Comparison of ENCODE assay signal across 8 cellular contexts in genomic region chr15:34436126-34436955, GRCh38. TPM values are rescaled to one million over a fixed set of nuclear protein-coding genes. Genes with fewer than 3 reads are reported as not detected.
DNase-seq lines count a peak whose midpoint lies in the region; ATAC-seq, FAIRE-seq and TF ChIP-seq lines count a peak whose summit lies in the region.

No MANE protein-coding gene starts in this region.

- H3K4me1 Mint-ChIP-seq in astrocyte (ENCODE audit: low read depth, unreplicated experiment), result peaks cover 10% of the 10 kb centered on the region
- peaks cover 16 to 19% of the 10 kb centered on the region in 2 donors for H3K4me1 Mint-ChIP-seq in immature natural killer cell

- TF ChIP-seq CTCF in astrocyte (IDR thresholded peaks at IDR 0.05; ENCODE audit: insufficient read depth, low read depth, low read length) (no peak), stomach (IDR thresholded peaks at IDR 0.05) (no peak)

- ATAC-seq in GM18873 (IDR thresholded peaks at IDR 0.05; ENCODE audit: low FRiP score, unreplicated experiment) (no peak), HG02973 (IDR thresholded peaks at IDR 0.05; ENCODE audit: unreplicated experiment) (no peak)

- H3K27me3 ChIP-seq in astrocyte (ENCODE audit: insufficient read depth, low read length) (no peaks in the 10 kb centered on the region), stomach (peaks cover 0 to 9% (median 0%) of the 10 kb centered on the region in 3 donors)

- H3K36me3 Mint-ChIP-seq in astrocyte (ENCODE audit: low read depth, unreplicated experiment) (peaks cover 15% of the 10 kb centered on the region), immature natural killer cell (peaks cover 0 to 20% (median 6%) of the 10 kb centered on the region in 3 donors)

- no peak for TF ChIP-seq EP300 in stomach (IDR thresholded peaks at IDR 0.05)

- intact Hi-C loops in stomach (cut with DNase I; ENCODE audit: low total_unique reads), result no loop called here

- peaks cover 4% of the 10 kb centered on the region for H4K20me1 ChIP-seq in astrocyte (ENCODE audit: insufficient read depth, low read length)

- in situ Hi-C loops in KBM-7 (cut with MboI; ENCODE audit: low pct_unique_long_range_greater_than_20kb, low sequenced_read_pairs), result no loop called here

- peak overlapping the region; percentile 81 for H2AFZ ChIP-seq in astrocyte (ENCODE audit: low read depth, low read length)

- FAIRE-seq in astrocyte (lab: Jason Lieb, UNC), result no peak

- peak overlapping the region; percentile 60 for H3K4me3 ChIP-seq in astrocyte (ENCODE audit: insufficient read depth, low read depth, low read length)
- peak overlapping the region; percentile 65 to 81 (median 72) for H3K4me3 ChIP-seq in stomach

- no peaks in the 10 kb centered on the region for H3K79me2 ChIP-seq in astrocyte (ENCODE audit: insufficient read depth, low read length)

- H3K27me3 Mint-ChIP-seq in astrocyte (ENCODE audit: low read depth, unreplicated experiment) (no peaks in the 10 kb centered on the region), immature natural killer cell (ENCODE audit: low read depth in 3 of 3) (peaks cover 4 to 6% (median 5%) of the 10 kb centered on the region in 3 donors)

- no peak overlapping the region for H3K27ac ChIP-seq in astrocyte (ENCODE audit: low read depth, low read length)
- peak overlapping the region; percentile 20 to 74 (median 59) for H3K27ac ChIP-seq in stomach

- DNase-seq in activated naive CD4-positive, alpha-beta T cell treated with Interleukin-2 at 50 U/mL for 16 hours, result peak; percentile 19
- DNase-seq in activated naive CD4-positive, alpha-beta T cell (lab: John Stamatoyannopoulos, UW), result no peak
- DNase-seq in KBM-7, result peak; percentile 38
- peak; percentile 3 for DNase-seq in astrocyte (ENCODE audit: low read depth)
- peak; percentile 11 to 32 (median 23) for DNase-seq in immature natural killer cell
- no peak for DNase-seq in stomach

- H3K9me3 Mint-ChIP-seq in astrocyte (ENCODE audit: unreplicated experiment) (no peaks in the 10 kb centered on the region), immature natural killer cell (no peaks in the 10 kb centered on the region)

- H3K4me3 Mint-ChIP-seq in astrocyte (ENCODE audit: unreplicated experiment), result peak overlapping the region; percentile 85
- H3K4me3 Mint-ChIP-seq in immature natural killer cell, result peak overlapping the region; percentile 64 to 86 (median 82)

- WGBS in stomach, 5 donors, result 2 to 16% (median 4%) methylated on average over 6 to 31 of the region's 31 CpGs

- H3K9me3 ChIP-seq in astrocyte (ENCODE audit: insufficient read depth, low read depth, low read length) (no peaks in the 10 kb centered on the region), stomach (no peaks in the 10 kb centered on the region)

- no peak for TF ChIP-seq POLR2A in stomach (IDR thresholded peaks at IDR 0.05)

- H3K4me1 ChIP-seq in astrocyte (ENCODE audit: insufficient read depth, low read length) (no peaks in the 10 kb centered on the region), stomach (peaks cover 0 to 25% (median 15%) of the 10 kb centered on the region in 4 donors)

- peak overlapping the region; percentile 65 for H3K9ac ChIP-seq in astrocyte (ENCODE audit: low read length)

- H3K36me3 ChIP-seq in astrocyte (ENCODE audit: insufficient read depth, low read length) (no peaks in the 10 kb centered on the region), stomach (peaks cover 0 to 32% (median 14%) of the 10 kb centered on the region in 4 donors)

- H3K4me2 ChIP-seq in astrocyte (ENCODE audit: low read length), result peak overlapping the region; percentile 87

- H3K27ac Mint-ChIP-seq in astrocyte (ENCODE audit: unreplicated experiment), result no peak overlapping the region
- H3K27ac Mint-ChIP-seq in immature natural killer cell, result peak overlapping the region in 5 of 6 donors; percentile 51 to 80 (median 57)

RNA-seq across cellular contexts. Expression of gene GOLGA8A, which starts 1.3 kb away (rescaled TPM):
- total RNA-seq in astrocyte (50.2 and 62.8 TPM in 2 replicates), stomach (10 to 100 TPM; 24.3 to 72.3 (median 39.1) TPM)
- polyA plus RNA-seq in immature natural killer cell (under 1 TPM; 0.73 to 0.98 (median 0.84) TPM), stomach (10 to 100 TPM in 1 of 3 donors, 1 to 10 TPM in 2; 4.4 to 31.5 (median 8.2) TPM)

Comparison
In these comparisons a context has a peak if more than half of its experiments do, and no peak if none do; other contexts are left out.
1. DNase-seq: peak in activated naive CD4-positive, alpha-beta T cell treated with Interleukin-2 at 50 U/mL for 16 hours (single experiment), KBM-7 (single experiment), astrocyte (single experiment) and immature natural killer cell (3 of 3); none in activated naive CD4-positive, alpha-beta T cell (0 of 4) and stomach (single experiment).